Comparison of ENCODE assay signal across 18 cellular contexts in the genomic region with DNA sequence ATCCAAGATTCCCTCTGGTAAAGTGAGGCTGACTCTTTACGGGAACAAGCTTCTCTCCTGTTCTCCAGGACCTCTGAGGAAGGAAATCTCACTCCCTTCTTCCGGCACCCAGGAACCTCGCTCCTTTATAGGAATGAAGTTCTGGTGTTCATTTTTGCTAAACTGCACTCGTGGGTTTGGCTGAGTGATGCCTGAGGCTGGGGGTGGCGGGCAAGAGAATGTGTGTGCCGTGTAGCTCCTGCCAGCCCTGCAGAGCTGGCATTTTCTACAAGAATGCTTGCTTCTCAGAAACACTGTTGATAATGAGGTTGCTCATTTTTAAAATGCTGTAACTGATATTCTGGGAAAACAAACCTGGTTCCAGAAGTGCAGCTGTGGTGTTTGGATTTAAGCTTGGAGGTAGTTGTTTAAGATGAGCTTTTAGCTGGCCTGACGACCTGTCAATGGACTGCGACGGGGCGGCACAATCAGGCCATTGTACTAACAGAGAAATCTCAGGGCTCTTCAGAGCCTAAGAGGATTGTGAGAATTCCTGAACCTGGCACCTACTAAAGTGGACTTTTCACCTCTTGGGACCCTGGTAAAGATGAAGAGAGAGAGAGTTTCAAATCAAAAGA.
DNase-seq lines count a peak whose midpoint lies in the region; ATAC-seq and TF ChIP-seq lines count a peak whose summit lies in the region.
"Had no signal": no experiment of that assay in that cellular context is flagged by ENCODE, and none has a peak within 500 bp of the region (broad histone marks: within the 10 kb centered on the region; RNA-seq: fewer than 3 reads in every experiment).

No MANE protein-coding gene starts in this region.

- no peaks in the 10 kb centered on the region for H3K36me3 ChIP-seq in SJCRH30
- no peaks in the 10 kb centered on the region for H3K36me3 ChIP-seq in hepatocyte (replicated peaks; ENCODE audit: insufficient read depth, low read depth)
- H3K36me3 ChIP-seq: colonic mucosa, ovary had no signal

- H3K9me3 ChIP-seq in SJCRH30 (replicated peaks) (no peaks in the 10 kb centered on the region; the same call in 1 of the 2 replicates), hepatocyte (ENCODE audit: low read depth) (no peaks in the 10 kb centered on the region)
- H3K9me3 ChIP-seq: colonic mucosa, ovary had no signal

- H3K27ac ChIP-seq in SJCRH30 = no peak overlapping the region
- peak overlapping the region; percentile 17 for H3K27ac ChIP-seq in hepatocyte
- H3K27ac ChIP-seq: 22Rv1, colonic mucosa had no signal

- H3K27ac Mint-ChIP-seq in activated CD8-positive, alpha-beta memory T cell treated with anti-CD3 and anti-CD28 coated beads, Interleukin-2, amount 10 ng/mL, durations not matched to agents 7 days and 5 days = no peak overlapping the region
- H3K27ac Mint-ChIP-seq: activated B cell treated with CpG ODN at 0.5 μM for 24 hours; CD4-positive, alpha-beta memory T cell; stimulated activated memory B cell treated with anti-CD40 and anti-IgM and Interleukin-4, amounts not matched to agents 10 μg/mL and 1 μg/mL and 100 μg/mL, for 72 hours had no signal

- peaks cover 3% of the 10 kb centered on the region for H3K9me3 Mint-ChIP-seq in activated CD8-positive, alpha-beta memory T cell treated with anti-CD3 and anti-CD28 coated beads, Interleukin-2, amount 10 ng/mL, durations not matched to agents 7 days and 5 days (ENCODE audit: low read depth)
- H3K9me3 Mint-ChIP-seq: activated B cell treated with CpG ODN at 0.5 μM for 24 hours; stimulated activated memory B cell treated with anti-CD40 and anti-IgM and Interleukin-4, amounts not matched to agents 10 μg/mL and 1 μg/mL and 100 μg/mL, for 72 hours had no signal

- no peak overlapping the region for H2AFZ ChIP-seq in hepatocyte

- DNase-seq in NCI-H1417 (lab: John Stamatoyannopoulos, UW) (peak in 2 of 3 experiments; percentile 9 to 50), NCI-H1417 treated with DMSO at 0.1 percent for 48 hours (lab: John Stamatoyannopoulos, UW) (no peak), SJCRH30 (peak; percentile 29 to 62), hepatocyte (ENCODE audit: low spot score) (no peak), sciatic nerve (ENCODE audit: low spot score) (no peak), superior temporal gyrus (ENCODE audit: extremely low spot score) (no peak), AG08396 (ENCODE audit: low spot score) (no peak)
- DNase-seq in activated CD8-positive, alpha-beta memory T cell treated with anti-CD3 and anti-CD28 coated beads, Interleukin-2, amount 10 ng/mL, durations not matched to agents 7 days and 5 days = no peak
- DNase-seq: activated B cell treated with CpG ODN at 0.5 μM for 24 hours; activated gamma-delta T cell; CD4-positive, alpha-beta memory T cell; colonic mucosa; DND-41; NK-92 treated with Interleukin-12 subunit alpha and Interleukin-12 subunit beta, amount 100 ng/mL, for 24 hours; ovary; stimulated activated CD4-positive, alpha-beta T cell treated with anti-CD3 and anti-CD28 coated beads, Interleukin-12 subunit alpha, Interleukin-12 subunit beta, amount 100 ng/mL, for 4 hours had no signal

- WGBS in hepatocyte (ENCODE audit: low lambda C conversion rate, missing lambda C conversion rate) = 58% methylated on average over 10 of the region's 10 CpGs

- H3K4me1 Mint-ChIP-seq in activated CD8-positive, alpha-beta memory T cell treated with anti-CD3 and anti-CD28 coated beads, Interleukin-2, amount 10 ng/mL, durations not matched to agents 7 days and 5 days = no peaks in the 10 kb centered on the region
- H3K4me1 Mint-ChIP-seq: activated B cell treated with CpG ODN at 0.5 μM for 24 hours; stimulated activated memory B cell treated with anti-CD40 and anti-IgM and Interleukin-4, amounts not matched to agents 10 μg/mL and 1 μg/mL and 100 μg/mL, for 72 hours had no signal

- ATAC-seq in sciatic nerve = peak; percentile 45
- ATAC-seq in activated CD8-positive, alpha-beta memory T cell treated with anti-CD3 and anti-CD28 coated beads, Interleukin-2, amount 10 ng/mL, durations not matched to agents 7 days and 5 days = no peak
- ATAC-seq: stimulated activated memory B cell treated with anti-CD40 and anti-IgM and Interleukin-4, amounts not matched to agents 10 μg/mL and 1 μg/mL and 100 μg/mL, for 72 hours had no signal

- no peaks in the 10 kb centered on the region for H3K9me2 ChIP-seq in hepatocyte (replicated peaks; ENCODE audit: insufficient read depth)

- CTCF ChIA-PET in activated CD8-positive, alpha-beta memory T cell treated with anti-CD3 and anti-CD28 coated beads, Interleukin-2, amount 10 ng/mL, durations not matched to agents 7 days and 5 days (lab: Charles Lee) = no interaction called here

- H3K27me3 Mint-ChIP-seq in activated CD8-positive, alpha-beta memory T cell treated with anti-CD3 and anti-CD28 coated beads, Interleukin-2, amount 10 ng/mL, durations not matched to agents 7 days and 5 days = no peaks in the 10 kb centered on the region
- H3K27me3 Mint-ChIP-seq: activated B cell treated with CpG ODN at 0.5 μM for 24 hours; CD4-positive, alpha-beta memory T cell had no signal

- H3K4me3 Mint-ChIP-seq in activated CD8-positive, alpha-beta memory T cell treated with anti-CD3 and anti-CD28 coated beads, Interleukin-2, amount 10 ng/mL, durations not matched to agents 7 days and 5 days = no peak overlapping the region
- H3K4me3 Mint-ChIP-seq: activated B cell treated with CpG ODN at 0.5 μM for 24 hours; CD4-positive, alpha-beta memory T cell; stimulated activated memory B cell treated with anti-CD40 and anti-IgM and Interleukin-4, amounts not matched to agents 10 μg/mL and 1 μg/mL and 100 μg/mL, for 72 hours had no signal

- H3K27me3 ChIP-seq in SJCRH30 (no peaks in the 10 kb centered on the region), hepatocyte (no peaks in the 10 kb centered on the region)
- H3K27me3 ChIP-seq: colonic mucosa, ovary had no signal

- TF ChIP-seq CTCF in hepatocyte (IDR thresholded peaks at IDR 0.05; ENCODE audit: poor library complexity) = no peak

- no peak overlapping the region for H3K4me3 ChIP-seq in SJCRH30
- no peak overlapping the region for H3K4me3 ChIP-seq in hepatocyte
- H3K4me3 ChIP-seq: colonic mucosa, ovary had no signal

- H3K4me2 ChIP-seq in hepatocyte = no peak overlapping the region

- H3K79me2 ChIP-seq in hepatocyte = no peaks in the 10 kb centered on the region

- peaks cover 13% of the 10 kb centered on the region for H3K4me1 ChIP-seq in SJCRH30
- peaks cover 11% of the 10 kb centered on the region for H3K4me1 ChIP-seq in hepatocyte (ENCODE audit: insufficient read depth)
- H3K4me1 ChIP-seq: colonic mucosa had no signal

- no peaks in the 10 kb centered on the region for H4K20me1 ChIP-seq in hepatocyte (ENCODE audit: insufficient read depth, poor library complexity, severe bottlenecking)

- H3K36me3 Mint-ChIP-seq in activated CD8-positive, alpha-beta memory T cell treated with anti-CD3 and anti-CD28 coated beads, Interleukin-2, amount 10 ng/mL, durations not matched to agents 7 days and 5 days = no peaks in the 10 kb centered on the region
- H3K36me3 Mint-ChIP-seq: stimulated activated memory B cell treated with anti-CD40 and anti-IgM and Interleukin-4, amounts not matched to agents 10 μg/mL and 1 μg/mL and 100 μg/mL, for 72 hours had no signal

- intact Hi-C loops in sciatic nerve (cut with DNase I) = no loop called here

Comparison
In these comparisons a context has a peak if more than half of its experiments do, and no peak if none do; other contexts are left out.
1. DNase-seq: peak in NCI-H1417 (2 of 3) and SJCRH30 (2 of 2); none in NCI-H1417 treated with DMSO at 0.1 percent for 48 hours (single experiment), hepatocyte (single experiment), sciatic nerve (single experiment), superior temporal gyrus (single experiment), AG08396 (single experiment) and activated CD8-positive, alpha-beta memory T cell treated with anti-CD3 and anti-CD28 coated beads, Interleukin-2, amount 10 ng/mL, durations not matched to agents 7 days and 5 days (single experiment).